1 cellular context compared by ENCODE assay signal in the genomic region with DNA sequence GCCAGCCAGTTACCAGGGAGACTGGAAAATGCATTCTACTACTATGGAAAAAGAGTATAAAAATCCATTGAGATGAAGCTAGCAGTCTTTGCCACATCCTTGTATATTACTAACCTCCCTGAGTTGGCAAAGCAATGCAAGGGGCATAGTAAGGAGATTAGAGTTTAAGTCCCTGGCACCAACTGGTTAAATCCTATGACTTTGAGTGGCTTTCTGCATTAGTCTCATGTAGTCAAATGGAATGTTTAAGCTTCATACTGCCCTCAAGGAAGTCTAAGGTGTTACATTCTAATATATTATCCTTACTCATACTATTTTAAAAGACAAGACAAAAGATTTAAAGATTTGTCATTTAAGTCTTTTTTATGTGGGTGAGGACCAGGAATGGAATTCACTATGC.
TF ChIP-seq lines count a peak whose summit lies in the region.

No MANE protein-coding gene starts in this region.

TF ChIP-seq in H1, 55 proteins besides CTCF, POLR2A, EP300 and RAD21:
- TF ChIP-seq TAF7 (optimal IDR thresholded peaks at IDR 0.05; ENCODE audit: borderline replicate concordance, low read depth, low read length): no peak
- no peak for TF ChIP-seq RFX5 (IDR thresholded peaks at IDR 0.05; ENCODE audit: borderline replicate concordance, low read depth, low read length)
- TF ChIP-seq ZNF274 (IDR thresholded peaks at IDR 0.05; ENCODE audit: borderline replicate concordance, extremely low read depth, low read length): no peak
- TF ChIP-seq FOSL1 (IDR thresholded peaks at IDR 0.05; ENCODE audit: insufficient read depth, low read depth, low read length): no peak
- TF ChIP-seq, protein P1, sequence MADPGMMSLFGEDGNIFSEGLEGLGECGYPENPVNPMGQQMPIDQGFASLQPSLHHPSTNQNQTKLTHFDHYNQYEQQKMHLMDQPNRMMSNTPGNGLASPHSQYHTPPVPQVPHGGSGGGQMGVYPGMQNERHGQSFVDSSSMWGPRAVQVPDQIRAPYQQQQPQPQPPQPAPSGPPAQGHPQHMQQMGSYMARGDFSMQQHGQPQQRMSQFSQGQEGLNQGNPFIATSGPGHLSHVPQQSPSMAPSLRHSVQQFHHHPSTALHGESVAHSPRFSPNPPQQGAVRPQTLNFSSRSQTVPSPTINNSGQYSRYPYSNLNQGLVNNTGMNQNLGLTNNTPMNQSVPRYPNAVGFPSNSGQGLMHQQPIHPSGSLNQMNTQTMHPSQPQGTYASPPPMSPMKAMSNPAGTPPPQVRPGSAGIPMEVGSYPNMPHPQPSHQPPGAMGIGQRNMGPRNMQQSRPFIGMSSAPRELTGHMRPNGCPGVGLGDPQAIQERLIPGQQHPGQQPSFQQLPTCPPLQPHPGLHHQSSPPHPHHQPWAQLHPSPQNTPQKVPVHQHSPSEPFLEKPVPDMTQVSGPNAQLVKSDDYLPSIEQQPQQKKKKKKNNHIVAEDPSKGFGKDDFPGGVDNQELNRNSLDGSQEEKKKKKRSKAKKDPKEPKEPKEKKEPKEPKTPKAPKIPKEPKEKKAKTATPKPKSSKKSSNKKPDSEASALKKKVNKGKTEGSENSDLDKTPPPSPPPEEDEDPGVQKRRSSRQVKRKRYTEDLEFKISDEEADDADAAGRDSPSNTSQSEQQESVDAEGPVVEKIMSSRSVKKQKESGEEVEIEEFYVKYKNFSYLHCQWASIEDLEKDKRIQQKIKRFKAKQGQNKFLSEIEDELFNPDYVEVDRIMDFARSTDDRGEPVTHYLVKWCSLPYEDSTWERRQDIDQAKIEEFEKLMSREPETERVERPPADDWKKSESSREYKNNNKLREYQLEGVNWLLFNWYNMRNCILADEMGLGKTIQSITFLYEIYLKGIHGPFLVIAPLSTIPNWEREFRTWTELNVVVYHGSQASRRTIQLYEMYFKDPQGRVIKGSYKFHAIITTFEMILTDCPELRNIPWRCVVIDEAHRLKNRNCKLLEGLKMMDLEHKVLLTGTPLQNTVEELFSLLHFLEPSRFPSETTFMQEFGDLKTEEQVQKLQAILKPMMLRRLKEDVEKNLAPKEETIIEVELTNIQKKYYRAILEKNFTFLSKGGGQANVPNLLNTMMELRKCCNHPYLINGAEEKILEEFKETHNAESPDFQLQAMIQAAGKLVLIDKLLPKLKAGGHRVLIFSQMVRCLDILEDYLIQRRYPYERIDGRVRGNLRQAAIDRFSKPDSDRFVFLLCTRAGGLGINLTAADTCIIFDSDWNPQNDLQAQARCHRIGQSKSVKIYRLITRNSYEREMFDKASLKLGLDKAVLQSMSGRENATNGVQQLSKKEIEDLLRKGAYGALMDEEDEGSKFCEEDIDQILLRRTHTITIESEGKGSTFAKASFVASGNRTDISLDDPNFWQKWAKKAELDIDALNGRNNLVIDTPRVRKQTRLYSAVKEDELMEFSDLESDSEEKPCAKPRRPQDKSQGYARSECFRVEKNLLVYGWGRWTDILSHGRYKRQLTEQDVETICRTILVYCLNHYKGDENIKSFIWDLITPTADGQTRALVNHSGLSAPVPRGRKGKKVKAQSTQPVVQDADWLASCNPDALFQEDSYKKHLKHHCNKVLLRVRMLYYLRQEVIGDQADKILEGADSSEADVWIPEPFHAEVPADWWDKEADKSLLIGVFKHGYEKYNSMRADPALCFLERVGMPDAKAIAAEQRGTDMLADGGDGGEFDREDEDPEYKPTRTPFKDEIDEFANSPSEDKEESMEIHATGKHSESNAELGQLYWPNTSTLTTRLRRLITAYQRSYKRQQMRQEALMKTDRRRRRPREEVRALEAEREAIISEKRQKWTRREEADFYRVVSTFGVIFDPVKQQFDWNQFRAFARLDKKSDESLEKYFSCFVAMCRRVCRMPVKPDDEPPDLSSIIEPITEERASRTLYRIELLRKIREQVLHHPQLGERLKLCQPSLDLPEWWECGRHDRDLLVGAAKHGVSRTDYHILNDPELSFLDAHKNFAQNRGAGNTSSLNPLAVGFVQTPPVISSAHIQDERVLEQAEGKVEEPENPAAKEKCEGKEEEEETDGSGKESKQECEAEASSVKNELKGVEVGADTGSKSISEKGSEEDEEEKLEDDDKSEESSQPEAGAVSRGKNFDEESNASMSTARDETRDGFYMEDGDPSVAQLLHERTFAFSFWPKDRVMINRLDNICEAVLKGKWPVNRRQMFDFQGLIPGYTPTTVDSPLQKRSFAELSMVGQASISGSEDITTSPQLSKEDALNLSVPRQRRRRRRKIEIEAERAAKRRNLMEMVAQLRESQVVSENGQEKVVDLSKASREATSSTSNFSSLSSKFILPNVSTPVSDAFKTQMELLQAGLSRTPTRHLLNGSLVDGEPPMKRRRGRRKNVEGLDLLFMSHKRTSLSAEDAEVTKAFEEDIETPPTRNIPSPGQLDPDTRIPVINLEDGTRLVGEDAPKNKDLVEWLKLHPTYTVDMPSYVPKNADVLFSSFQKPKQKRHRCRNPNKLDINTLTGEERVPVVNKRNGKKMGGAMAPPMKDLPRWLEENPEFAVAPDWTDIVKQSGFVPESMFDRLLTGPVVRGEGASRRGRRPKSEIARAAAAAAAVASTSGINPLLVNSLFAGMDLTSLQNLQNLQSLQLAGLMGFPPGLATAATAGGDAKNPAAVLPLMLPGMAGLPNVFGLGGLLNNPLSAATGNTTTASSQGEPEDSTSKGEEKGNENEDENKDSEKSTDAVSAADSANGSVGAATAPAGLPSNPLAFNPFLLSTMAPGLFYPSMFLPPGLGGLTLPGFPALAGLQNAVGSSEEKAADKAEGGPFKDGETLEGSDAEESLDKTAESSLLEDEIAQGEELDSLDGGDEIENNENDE (IDR thresholded peaks at IDR 0.05; ENCODE audit: insufficient replicate concordance, low read length): no peak
- TF ChIP-seq CTBP2 (IDR thresholded peaks at IDR 0.05; ENCODE audit: borderline replicate concordance, insufficient read depth, insufficient read length, low read length): no peak
- no peak for TF ChIP-seq BRCA1 (IDR thresholded peaks at IDR 0.05; ENCODE audit: low read depth, low read length)
- TF ChIP-seq JUN (IDR thresholded peaks at IDR 0.05; ENCODE audit: low read depth, low read length): no peak
- no peak for TF ChIP-seq HDAC6 (IDR thresholded peaks at IDR 0.05; ENCODE audit: low read depth, low read length)
- no peak for TF ChIP-seq CBX8 (IDR thresholded peaks at IDR 0.05; ENCODE audit: borderline replicate concordance, low read depth, low read length)
- TF ChIP-seq CBX5 (IDR thresholded peaks at IDR 0.05; ENCODE audit: low read depth, low read length): no peak
